In the genomic region with DNA sequence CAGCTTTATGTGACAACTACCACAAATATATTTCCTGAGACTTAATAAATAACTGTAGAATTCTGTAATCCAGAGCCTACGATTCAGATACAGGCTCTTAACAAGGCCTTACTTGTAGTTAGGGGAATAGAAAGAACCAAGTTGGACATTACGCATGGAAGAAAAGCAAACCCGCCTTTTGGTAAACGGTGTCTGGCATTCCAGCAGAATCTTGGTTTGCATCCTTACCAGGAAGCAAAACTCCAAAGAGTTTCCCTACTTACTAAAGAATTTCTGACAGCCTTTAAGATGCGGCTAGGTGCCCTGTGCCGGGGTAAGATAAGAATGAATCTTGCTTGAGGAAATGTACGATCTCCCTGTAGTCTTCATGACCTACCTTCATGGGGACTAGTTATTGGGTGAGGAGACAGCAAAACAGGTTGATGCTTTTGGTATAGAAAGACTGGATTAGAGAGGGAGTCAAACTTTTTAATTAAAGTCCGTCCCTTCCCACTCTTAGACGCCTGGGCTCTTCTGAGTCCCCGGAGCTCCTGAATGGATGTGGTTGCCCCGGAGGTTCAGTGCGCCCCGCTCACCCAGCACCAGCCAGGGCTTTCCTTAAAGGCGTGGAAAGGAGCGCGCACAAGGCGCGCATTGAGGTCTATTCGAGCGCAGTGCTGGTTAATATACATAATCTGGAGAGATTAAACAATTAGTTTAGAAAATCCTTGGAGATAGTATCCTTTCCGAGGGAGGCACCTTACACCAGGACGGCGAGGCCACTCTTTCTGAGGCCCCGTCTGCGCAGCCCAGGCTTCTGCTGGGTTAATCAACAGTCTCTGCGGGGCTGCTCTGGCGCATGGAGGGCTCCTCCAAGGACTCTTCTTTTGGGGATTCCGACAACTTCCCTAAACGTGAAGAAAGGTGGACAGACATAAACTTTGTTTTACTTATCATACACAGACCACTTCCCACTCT, we compare ENCODE assay signal across 14 cellular contexts. TPM values are rescaled to one million over a fixed set of nuclear protein-coding genes. Genes with fewer than 3 reads are reported as not detected.
DNase-seq lines count a peak whose midpoint lies in the region; TF ChIP-seq lines count a peak whose summit lies in the region.
"Had no signal": no experiment of that assay in that cellular context is flagged by ENCODE, and none has a peak within 500 bp of the region (broad histone marks: within the 10 kb centered on the region; RNA-seq: fewer than 3 reads in every experiment).

No MANE protein-coding gene starts in this region.

- no peak overlapping the region for H2BK5ac ChIP-seq in H9 (ENCODE audit: insufficient read length, low read length)

- H3K79me2 ChIP-seq in neural progenitor cell (ENCODE audit: low read depth): no peaks in the 10 kb centered on the region
- no peaks in the 10 kb centered on the region for H3K79me2 ChIP-seq in H9 (ENCODE audit: insufficient read depth, low read length)

- H2AFZ ChIP-seq in neural progenitor cell (replicated peaks): no peak overlapping the region
- no peak overlapping the region for H2AFZ ChIP-seq in H9 (ENCODE audit: low read length)
- H2AFZ ChIP-seq: GM23248 had no signal

- no peak overlapping the region for H3K9ac ChIP-seq in SK-N-MC (ENCODE audit: insufficient read length)
- no peak overlapping the region for H3K9ac ChIP-seq in neural progenitor cell
- no peak overlapping the region for H3K9ac ChIP-seq in H9 (ENCODE audit: extremely low read depth, insufficient read length, low read length)
- H3K9ac ChIP-seq: BLaER1 treated with 17β-estradiol and CSF1 and Interleukin-3, amounts not matched to agents 10 nM and 100 nM; GM23248 had no signal

- H3K4me3 ChIP-seq in SK-N-MC (0 out of 2 replicates have a peak overlapping the region, but pooled peaks have one; percentile 22), esophagus muscularis mucosa (no peak overlapping the region), neural progenitor cell (no peak overlapping the region)
- H3K4me3 ChIP-seq: BLaER1 treated with 17β-estradiol and CSF1 and Interleukin-3, amounts not matched to agents 10 nM and 100 nM; GM23248; HAP-1 had no signal

- H3K4me2 ChIP-seq in neural progenitor cell (peak overlapping the region; percentile 20), H9 (ENCODE audit: insufficient read depth, insufficient read length, low read length) (no peak overlapping the region)
- H3K4me2 ChIP-seq: BLaER1 treated with 17β-estradiol and CSF1 and Interleukin-3, amounts not matched to agents 10 nM and 100 nM had no signal

- H3K4me1 Mint-ChIP-seq in neural progenitor cell (peaks cover 29% of the 10 kb centered on the region), H9 (peaks cover 22 to 37% of the 10 kb centered on the region in 2 experiments)
- H3K4me1 Mint-ChIP-seq: B cell had no signal

- intact Hi-C loops in esophagus muscularis mucosa (cut with DNase I): no loop called here

- no peak for TF ChIP-seq POLR2A in esophagus muscularis mucosa (IDR thresholded peaks at IDR 0.05; ENCODE audit: low read depth)

- H3K27ac ChIP-seq in SK-N-MC (no peak overlapping the region), esophagus muscularis mucosa (replicated peaks in 1 of 4) (no peak overlapping the region), neural progenitor cell (no peak overlapping the region), H9 (ENCODE audit: insufficient read length, low read depth, low read length) (no peak overlapping the region)
- H3K27ac ChIP-seq: BLaER1 treated with 17β-estradiol and CSF1 and Interleukin-3, amounts not matched to agents 10 nM and 100 nM; GM23248 had no signal

- H3K4me1 ChIP-seq in esophagus muscularis mucosa (peaks cover 0 to 8% (median 3%) of the 10 kb centered on the region in 4 donors), neural progenitor cell (peaks cover 33% of the 10 kb centered on the region), H9 (ENCODE audit: insufficient read depth, low read length) (no peaks in the 10 kb centered on the region)
- H3K4me1 ChIP-seq: BLaER1 treated with 17β-estradiol and CSF1 and Interleukin-3, amounts not matched to agents 10 nM and 100 nM; HAP-1 had no signal

- H3K4ac ChIP-seq in H9 (ENCODE audit: low read depth, low read length): no peak overlapping the region

- no peak for TF ChIP-seq EP300 in esophagus muscularis mucosa (IDR thresholded peaks at IDR 0.05)

- H3K56ac ChIP-seq in H9 (ENCODE audit: insufficient read length, low read depth, low read length): no peak overlapping the region

- H3K9me3 Mint-ChIP-seq in neural progenitor cell (peaks cover 1% of the 10 kb centered on the region), H9 (no peaks in the 10 kb centered on the region; a peak in 1 of 5 replicates)
- H3K9me3 Mint-ChIP-seq: CD8-positive, alpha-beta T cell had no signal

- WGBS in esophagus muscularis mucosa: 21% methylated on average over 29 of the region's 29 CpGs
- WGBS in H9 (ENCODE audit: extremely low coverage, insufficient read length, low lambda C conversion rate): no CpG with 5 or more reads among the region's 29 CpGs

- H2BK120ac ChIP-seq in H9 (ENCODE audit: low read depth, low read length, poor library complexity, severe bottlenecking): no peak overlapping the region

- H3K27me3 ChIP-seq in esophagus muscularis mucosa: peaks cover 0 to 67% (median 8%) of the 10 kb centered on the region in 4 donors
- H3K27me3 ChIP-seq in neural progenitor cell: peaks cover 100% of the 10 kb centered on the region
- H3K27me3 ChIP-seq in H9 (ENCODE audit: insufficient read depth, low read length): peaks cover 66% of the 10 kb centered on the region

- no peak overlapping the region for H3K23ac ChIP-seq in H9 (ENCODE audit: insufficient read length, low read depth, low read length)

- H2BK15ac ChIP-seq in H9 (ENCODE audit: low read depth, low read length): no peak overlapping the region

- H4K8ac ChIP-seq in H9 (replicated peaks; ENCODE audit: insufficient read length, low read depth, low read length): no peak overlapping the region

- no peak overlapping the region for H3K18ac ChIP-seq in H9 (ENCODE audit: insufficient read length, low read depth, low read length)

- no peak overlapping the region for H2BK20ac ChIP-seq in H9 (ENCODE audit: low read depth, low read length, poor library complexity, severe bottlenecking)

- DNase-seq in SK-N-MC (ENCODE audit: low read depth, low spot score) (no peak), esophagus muscularis mucosa (ENCODE audit: extremely low spot score) (peak; percentile 74), neural progenitor cell (ENCODE audit: low spot score) (peak; percentile 31), inferior parietal cortex (ENCODE audit: extremely low spot score) (no peak), H9 (no peak), DMS153 (lab: John Stamatoyannopoulos, UW) (no peak)
- DNase-seq: CD8-positive, alpha-beta T cell; DMS 273 treated with DMSO at 0.1 percent for 48 hours; GM23248 had no signal

- H3K4me3 Mint-ChIP-seq in neural progenitor cell (peak overlapping the region; percentile 8), H9 (peak overlapping the region in 1 of 2 experiments; percentile 66; a peak in 2 of 5 replicates)
- H3K4me3 Mint-ChIP-seq: B cell; CD8-positive, alpha-beta T cell had no signal

- H3K79me1 ChIP-seq in H9 (ENCODE audit: insufficient read depth, low read depth, low read length, poor library complexity, severe bottlenecking): no peaks in the 10 kb centered on the region

- H3K27me3 Mint-ChIP-seq in neural progenitor cell (ENCODE audit: insufficient read depth, low read depth): peaks cover 58% of the 10 kb centered on the region
- H3K27me3 Mint-ChIP-seq in H9 (ENCODE audit: low read depth): peaks cover 93% of the 10 kb centered on the region

- H3K9me3 ChIP-seq in SK-N-MC (ENCODE audit: low read depth, low read length): no peaks in the 10 kb centered on the region
- no peaks in the 10 kb centered on the region for H3K9me3 ChIP-seq in esophagus muscularis mucosa
- H3K9me3 ChIP-seq in neural progenitor cell (ENCODE audit: low read depth): no peaks in the 10 kb centered on the region
- H3K9me3 ChIP-seq in H9 (ENCODE audit: control insufficient read depth, low read depth, low read length): no peaks in the 10 kb centered on the region
- H3K9me3 ChIP-seq: HAP-1 had no signal

- H3K14ac ChIP-seq in H9 (ENCODE audit: insufficient read depth, low read length): no peak overlapping the region

- no peak for TF ChIP-seq CTCF in esophagus muscularis mucosa (IDR thresholded peaks at IDR 0.05)
- TF ChIP-seq CTCF in neural progenitor cell (IDR thresholded peaks at IDR 0.05): no peak
- TF ChIP-seq CTCF in H9 (conservative IDR thresholded peaks at IDR 0.05): no peak

- no peak overlapping the region for H2BK12ac ChIP-seq in H9 (ENCODE audit: insufficient read length, low read depth, low read length)

- no peak overlapping the region for H4K5ac ChIP-seq in H9 (ENCODE audit: insufficient read length, low read depth, low read length)

- H4K20me1 ChIP-seq in neural progenitor cell (ENCODE audit: low read depth): peaks cover 61% of the 10 kb centered on the region
- H4K20me1 ChIP-seq in H9 (ENCODE audit: control insufficient read depth, insufficient read depth, insufficient read length): no peaks in the 10 kb centered on the region
- H4K20me1 ChIP-seq: BLaER1 treated with 17β-estradiol and CSF1 and Interleukin-3, amounts not matched to agents 10 nM and 100 nM had no signal

- H3T11ph ChIP-seq in H9 (ENCODE audit: low read length): no peak overlapping the region

- H3F3A ChIP-seq in neural progenitor cell (ENCODE audit: low read depth): peaks cover 45% of the 10 kb centered on the region

- H3K23me2 ChIP-seq in H9 (ENCODE audit: insufficient read length, low read depth, low read length, poor library complexity, severe bottlenecking): peaks cover 3% of the 10 kb centered on the region

- H4K91ac ChIP-seq in H9 (ENCODE audit: insufficient read length, low read depth, low read length): no peak overlapping the region

- H3K36me3 Mint-ChIP-seq in neural progenitor cell: no peaks in the 10 kb centered on the region
- H3K36me3 Mint-ChIP-seq in H9 (ENCODE audit: insufficient read depth in 1 of 3, low read depth in 3 of 3): no peaks in the 10 kb centered on the region
- H3K36me3 Mint-ChIP-seq: CD8-positive, alpha-beta T cell had no signal

- H3K27ac Mint-ChIP-seq in neural progenitor cell: no peak overlapping the region
- H3K27ac Mint-ChIP-seq in H9: no peak overlapping the region
- H3K27ac Mint-ChIP-seq: B cell; CD8-positive, alpha-beta T cell had no signal

- H3K36me3 ChIP-seq in SK-N-MC (ENCODE audit: insufficient read depth, low read length): no peaks in the 10 kb centered on the region
- H3K36me3 ChIP-seq in esophagus muscularis mucosa: no peaks in the 10 kb centered on the region
- H3K36me3 ChIP-seq in neural progenitor cell: no peaks in the 10 kb centered on the region
- H3K36me3 ChIP-seq: BLaER1 treated with 17β-estradiol and CSF1 and Interleukin-3, amounts not matched to agents 10 nM and 100 nM; HAP-1 had no signal

- no peak overlapping the region for H2AK5ac ChIP-seq in H9 (ENCODE audit: insufficient read length, low read length)

RNA-seq across cellular contexts. Expression of gene PTF1A, which starts 11.5 kb away (rescaled TPM):
- total RNA-seq in esophagus muscularis mucosa: not detected
- not detected in 2 replicates for total RNA-seq in neural progenitor cell (ENCODE audit: low replicate concordance)
- total RNA-seq in H9 (2021): not detected in 2 replicates
- total RNA-seq: A172; B cell; CD8-positive, alpha-beta T cell; GM23248; HT-29 had no signal

Comparison
In these comparisons a context has a peak if more than half of its experiments do, and no peak if none do; other contexts are left out.
1. DNase-seq: peak in esophagus muscularis mucosa (single experiment) and neural progenitor cell (single experiment); none in SK-N-MC (single experiment), inferior parietal cortex (single experiment), H9 (single experiment) and DMS153 (single experiment).